8 cellular contexts compared by ENCODE assay signal in the genomic region with DNA sequence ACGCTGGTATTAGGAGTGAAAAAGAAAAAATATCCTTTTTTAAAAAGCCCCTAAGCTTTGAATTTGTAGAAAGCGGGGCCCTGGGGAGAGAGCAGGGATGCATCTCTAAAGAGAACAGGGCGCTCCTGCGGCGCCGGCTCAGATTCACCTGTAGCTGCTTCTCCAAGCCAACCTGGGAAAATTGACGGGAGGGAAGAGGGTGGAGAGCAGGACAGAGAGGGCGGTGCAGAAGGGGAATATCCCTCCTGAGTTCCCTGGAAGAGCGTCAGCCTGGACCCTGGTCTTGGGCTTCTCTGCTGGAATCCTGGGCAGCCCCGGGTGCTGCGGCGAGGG. TPM values are rescaled to one million over a fixed set of nuclear protein-coding genes. Genes with fewer than 3 reads are reported as not detected.
A peak's percentile ranks its signal among the peaks of the same experiment; 100 is the strongest.
DNase-seq lines count a peak whose midpoint lies in the region; ATAC-seq and TF ChIP-seq lines count a peak whose summit lies in the region.

No MANE protein-coding gene starts in this region.

- peak overlapping the region; percentile 92 for H3K27ac Mint-ChIP-seq in activated naive CD8-positive, alpha-beta T cell treated with anti-CD3 and anti-CD28 coated beads, Interleukin-2, amount 50 U/mL, for 24 hours

- H3K36me3 ChIP-seq in left ventricle myocardium inferior = no peaks in the 10 kb centered on the region
- no peaks in the 10 kb centered on the region for H3K36me3 ChIP-seq in mesodermal cell (ENCODE audit: control insufficient read depth, insufficient read depth, low read length)
- H3K36me3 ChIP-seq in upper lobe of right lung = no peaks in the 10 kb centered on the region

- no peak for TF ChIP-seq CTCF in left ventricle myocardium inferior (IDR thresholded peaks at IDR 0.05; ENCODE audit: borderline replicate concordance)
- no peak for TF ChIP-seq CTCF in upper lobe of right lung (IDR thresholded peaks at IDR 0.05)

- H3K9me3 Mint-ChIP-seq in activated naive CD8-positive, alpha-beta T cell treated with anti-CD3 and anti-CD28 coated beads, Interleukin-2, amount 50 U/mL, for 24 hours = no peaks in the 10 kb centered on the region

- peaks cover 13% of the 10 kb centered on the region for H3K27me3 ChIP-seq in left ventricle myocardium inferior (ENCODE audit: low read depth)
- H3K27me3 ChIP-seq in upper lobe of right lung = no peaks in the 10 kb centered on the region

- H3K9me3 ChIP-seq in left ventricle myocardium inferior (replicated peaks) (no peaks in the 10 kb centered on the region), mesodermal cell (ENCODE audit: control insufficient read depth, low read length) (no peaks in the 10 kb centered on the region), upper lobe of right lung (no peaks in the 10 kb centered on the region)

- H3K4me1 ChIP-seq in left ventricle myocardium inferior (no peaks in the 10 kb centered on the region), mesodermal cell (ENCODE audit: control insufficient read depth, insufficient read depth, low read length, poor library complexity, severe bottlenecking) (peaks cover 4% of the 10 kb centered on the region), upper lobe of right lung (no peaks in the 10 kb centered on the region)

- intact Hi-C loops in left ventricle myocardium inferior (cut with micrococcal nuclease) (no loop called here), left ventricle myocardium superior (cut with micrococcal nuclease) (no loop called here), upper lobe of right lung (cut with DNase I) (no loop called here)

- H3K27ac ChIP-seq in left ventricle myocardium inferior (replicated peaks) (no peak overlapping the region), mesodermal cell (ENCODE audit: low read depth, low read length, severe bottlenecking) (no peak overlapping the region), upper lobe of right lung (no peak overlapping the region)

- H3K4me3 ChIP-seq in left ventricle myocardium inferior (peak overlapping the region; percentile 65), mesodermal cell (ENCODE audit: extremely low read depth, insufficient read depth, low read length, poor library complexity, severe bottlenecking) (peak overlapping the region; percentile 38), upper lobe of right lung (peak overlapping the region; percentile 53)

- no peaks in the 10 kb centered on the region for H3K27me3 Mint-ChIP-seq in activated naive CD8-positive, alpha-beta T cell treated with anti-CD3 and anti-CD28 coated beads, Interleukin-2, amount 50 U/mL, for 24 hours

- peaks cover 52% of the 10 kb centered on the region for H3K4me1 Mint-ChIP-seq in activated naive CD8-positive, alpha-beta T cell treated with anti-CD3 and anti-CD28 coated beads, Interleukin-2, amount 50 U/mL, for 24 hours

- DNase-seq in left ventricle myocardium inferior = no peak
- DNase-seq in left ventricle myocardium superior = no peak
- DNase-seq in activated naive CD8-positive, alpha-beta T cell treated with anti-CD3 and anti-CD28 coated beads, Interleukin-2, amount 50 U/mL, for 24 hours = no peak
- DNase-seq in upper lobe of right lung = no peak
- no peak for DNase-seq in hippocampal formation (lab: John Stamatoyannopoulos, UW)
- no peak for DNase-seq in OCI-M2 (lab: John Stamatoyannopoulos, UW; ENCODE audit: unreplicated experiment)
- DNase-seq in DMS153 (lab: John Stamatoyannopoulos, UW) = no peak

- ATAC-seq in left ventricle myocardium superior = no peak
- no peak for ATAC-seq in activated naive CD8-positive, alpha-beta T cell treated with anti-CD3 and anti-CD28 coated beads, Interleukin-2, amount 50 U/mL, for 24 hours
- ATAC-seq in upper lobe of right lung = no peak

- peak overlapping the region; percentile 70 for H3K4me3 Mint-ChIP-seq in activated naive CD8-positive, alpha-beta T cell treated with anti-CD3 and anti-CD28 coated beads, Interleukin-2, amount 50 U/mL, for 24 hours

- 0% methylated on average over 1 to 4 of the region's 12 CpGs for whole genome bisulfite sequencing in mesodermal cell (ENCODE audit: insufficient coverage in 2 of 2), 2 experiments

- no peaks in the 10 kb centered on the region for H3K36me3 Mint-ChIP-seq in activated naive CD8-positive, alpha-beta T cell treated with anti-CD3 and anti-CD28 coated beads, Interleukin-2, amount 50 U/mL, for 24 hours (ENCODE audit: low read depth)

RNA-seq across cellular contexts. Expression of a gene that starts 0.8 kb away (rescaled TPM):
- total RNA-seq in left ventricle myocardium inferior (0.33 TPM), left ventricle myocardium superior (0.32 TPM), upper lobe of right lung (4.0 TPM)
- not detected for polyA plus RNA-seq in mesodermal cell (2013, experiment 1 of 2)
- not detected for polyA plus RNA-seq in mesodermal cell (2013, experiment 2 of 2)

RNA-seq across cellular contexts. Expression of a gene that starts 33.8 kb away (rescaled TPM):
- total RNA-seq in left ventricle myocardium inferior (1,056 TPM), left ventricle myocardium superior (1,069 TPM), upper lobe of right lung (1,275 TPM)
- 2,793 TPM for polyA plus RNA-seq in mesodermal cell (2013, experiment 1 of 2)
- 2,925 TPM for polyA plus RNA-seq in mesodermal cell (2013, experiment 2 of 2)
